Comparison of ENCODE assay signal across 8 cellular contexts in the genomic region with DNA sequence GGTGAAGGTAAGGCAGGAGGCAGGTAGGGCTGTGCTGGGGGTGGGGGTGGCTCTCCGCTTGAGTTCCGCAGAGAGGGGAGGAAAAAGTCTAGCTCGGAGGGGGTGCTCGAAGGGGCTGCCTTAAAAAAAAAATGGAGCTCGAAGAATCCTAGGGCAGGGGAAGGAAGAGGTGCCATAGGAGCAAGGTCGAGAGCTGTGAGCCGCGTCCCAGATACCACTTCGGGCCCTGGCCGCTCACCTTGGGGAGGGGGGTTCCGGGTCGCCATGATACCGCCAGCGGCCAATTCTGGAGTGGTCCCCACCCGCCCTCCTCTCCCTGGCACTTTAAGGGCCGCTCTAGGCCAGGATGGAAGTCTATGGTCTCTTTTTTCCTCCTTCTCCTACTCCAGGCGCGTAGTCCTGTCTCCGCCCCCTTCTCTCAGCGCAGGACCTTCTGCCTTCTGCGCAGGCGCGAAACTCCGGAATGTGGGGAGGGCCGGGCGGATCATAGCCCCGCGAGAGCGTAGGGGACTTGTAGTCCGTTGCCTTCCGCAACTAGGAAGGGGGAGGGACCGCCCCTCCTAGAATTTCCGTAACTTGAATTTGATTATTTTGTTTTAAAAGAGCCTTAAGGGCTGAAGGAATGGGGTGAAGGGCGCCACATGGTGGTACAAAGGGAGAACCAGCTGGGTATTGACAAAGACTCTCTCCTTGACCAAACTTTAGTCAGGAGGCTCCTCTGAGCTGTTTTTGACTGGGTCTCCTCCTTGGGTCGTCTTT. TPM values are rescaled to one million over a fixed set of nuclear protein-coding genes. Genes with fewer than 3 reads are reported as not detected.
DNase-seq lines count a peak whose midpoint lies in the region; TF ChIP-seq lines count a peak whose summit lies in the region.

A gene with protein sequence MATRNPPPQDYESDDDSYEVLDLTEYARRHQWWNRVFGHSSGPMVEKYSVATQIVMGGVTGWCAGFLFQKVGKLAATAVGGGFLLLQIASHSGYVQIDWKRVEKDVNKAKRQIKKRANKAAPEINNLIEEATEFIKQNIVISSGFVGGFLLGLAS (minus strand): TSS at position 293 of the 759 bp plus-strand sequence. CDS start 27 bp downstream, at position 266.

- no peaks in the 10 kb centered on the region; the same call in 1 of the 2 replicates for H3K9me3 ChIP-seq in ES-I3 (ENCODE audit: control insufficient read depth, insufficient read depth, low read length)
- no peaks in the 10 kb centered on the region for H3K9me3 ChIP-seq in MG63
- H3K9me3 ChIP-seq in stomach smooth muscle (ENCODE audit: control insufficient read depth in 2 of 2, low read length in 2 of 2), result no peaks in the 10 kb centered on the region

- H3K27ac ChIP-seq in stomach smooth muscle (ENCODE audit: low read length), result peak within 1 kb of the TSS; percentile 55

- H3K9me3 Mint-ChIP-seq in neural crest cell, result no peaks in the 10 kb centered on the region

- peak; percentile 81 for DNase-seq in H7
- peak; percentile 90 for DNase-seq in MG63
- peak; percentile 51 for DNase-seq in SHP77 treated with DMSO at 0.1 percent for 48 hours (lab: John Stamatoyannopoulos, UW)
- DNase-seq in activated gamma-delta T cell treated with Interleukin-2 at 50 U/mL for 16 hours, result peak; percentile 92
- peak; percentile 93 for DNase-seq in fibroblast of villous mesenchyme (ENCODE audit: low read depth)
- peak; percentile 88 for DNase-seq in neural crest cell (ENCODE audit: low read depth, low spot score)

- H3K4me3 Mint-ChIP-seq in neural crest cell, result peak within 1 kb of the TSS; percentile 94

- no peaks in the 10 kb centered on the region for H3K4me1 ChIP-seq in ES-I3 (ENCODE audit: insufficient read depth, low read length)
- H3K4me1 ChIP-seq in stomach smooth muscle (ENCODE audit: control insufficient read depth, insufficient read depth, low read length), result peaks cover 7% of the 10 kb centered on the region

- peaks cover 7% of the 10 kb centered on the region for H3K36me3 Mint-ChIP-seq in neural crest cell (ENCODE audit: low read depth)

- peak within 1 kb of the TSS; percentile 96 for H3K27ac Mint-ChIP-seq in neural crest cell (ENCODE audit: unreplicated experiment)

- no peaks in the 10 kb centered on the region for H3K27me3 Mint-ChIP-seq in neural crest cell (ENCODE audit: low read depth)

- H3K36me3 ChIP-seq in ES-I3 (ENCODE audit: insufficient read depth, low read length) (no peaks in the 10 kb centered on the region), H7 (replicated peaks; ENCODE audit: control insufficient read depth, insufficient read depth, low read length) (no peaks in the 10 kb centered on the region), MG63 (no peaks in the 10 kb centered on the region), stomach smooth muscle (ENCODE audit: control insufficient read depth in 2 of 2, insufficient read depth in 2 of 2, low read length in 2 of 2) (no peaks in the 10 kb centered on the region)

- TF ChIP-seq CTCF in fibroblast of villous mesenchyme (IDR thresholded peaks at IDR 0.05; ENCODE audit: insufficient read depth, low read depth, low read length) (peak; percentile 26), neural crest cell (conservative IDR thresholded peaks at IDR 0.05) (peak; percentile 47)

- H3K27me3 ChIP-seq in H7 (ENCODE audit: control insufficient read depth, insufficient read depth, low read length) (no peaks in the 10 kb centered on the region), MG63 (no peaks in the 10 kb centered on the region), stomach smooth muscle (ENCODE audit: control insufficient read depth in 1 of 2, insufficient read depth in 2 of 2, low read length in 2 of 2) (no peaks in the 10 kb centered on the region)

- H3K4me1 Mint-ChIP-seq in neural crest cell, result peaks cover 23% of the 10 kb centered on the region

- peak within 1 kb of the TSS; percentile 61 for H3K4me3 ChIP-seq in H7 (ENCODE audit: insufficient read depth, low read depth, low read length)
- H3K4me3 ChIP-seq in MG63, result peak within 1 kb of the TSS; percentile 59
- H3K4me3 ChIP-seq in fibroblast of villous mesenchyme (ENCODE audit: low read depth, low read length), result peak within 1 kb of the TSS; percentile 75
- H3K4me3 ChIP-seq in stomach smooth muscle (ENCODE audit: low read length in 2 of 2), result peak within 1 kb of the TSS; percentile 70 to 86

- H3K9ac ChIP-seq in ES-I3 (ENCODE audit: low read depth, low read length) (peak within 1 kb of the TSS; percentile 76), stomach smooth muscle (ENCODE audit: low read length in 2 of 2) (peak within 1 kb of the TSS; percentile 86 to 87)

RNA-seq across cellular contexts. Expression of the gene that starts here (rescaled TPM):
- total RNA-seq in H7 (2014; rRNA removed; shearing (Covaris generic)), result 15.4 and 20.5 TPM in 2 replicates
- 20.4 and 24.3 TPM in 2 replicates for total RNA-seq in MG63 (2014; rRNA removed; shearing (Covaris generic); ENCODE audit: low replicate concordance)
- total RNA-seq in fibroblast of villous mesenchyme, result 13.5 and 15.5 TPM in 2 replicates
- total RNA-seq in neural crest cell, result 18.3 and 19.4 TPM in 2 replicates

Comparison
In these comparisons a context has a peak if more than half of its experiments do, and no peak if none do; other contexts are left out.
1. Peak in every context shown above with its lines: DNase-seq, H3K4me3 ChIP-seq and H3K27ac ChIP-seq.